Comparison of ENCODE assay signal across 8 cellular contexts in genomic region chrX:111511477-111511876, GRCh38. TPM values are rescaled to one million over a fixed set of nuclear protein-coding genes. Genes with fewer than 3 reads are reported as not detected.
DNase-seq lines count a peak whose midpoint lies in the region; ATAC-seq and TF ChIP-seq lines count a peak whose summit lies in the region.

Gene SERTM2 (plus strand): TSS chrX:111511645. CDS start chrX:111518858, 7,213 bp downstream.

- H3K4me3 Mint-ChIP-seq in mesothelial cell of epicardium: peak within 1 kb of the TSS; percentile 44

- H3K4me1 Mint-ChIP-seq in mesothelial cell of epicardium: peaks cover 41% of the 10 kb centered on the region

- DNase-seq in mesothelial cell of epicardium (ENCODE audit: low spot score in 2 of 2, unreplicated experiment in 2 of 2) (no peak), T1000 (lab: John Stamatoyannopoulos, UW) (no peak), COR-L47 (lab: John Stamatoyannopoulos, UW) (no peak), SHP77 treated with DMSO at 0.1 percent for 48 hours (lab: John Stamatoyannopoulos, UW) (no peak), T-helper 9 cell (no peak)

- TF ChIP-seq CTCF in mesothelial cell of epicardium (IDR thresholded peaks at IDR 0.05; ENCODE audit: unreplicated experiment): no peak

- H3K9me3 Mint-ChIP-seq in mesothelial cell of epicardium: peaks cover 3% of the 10 kb centered on the region

- peak within 1 kb of the TSS; percentile 44 for H3K27ac Mint-ChIP-seq in mesothelial cell of epicardium

- H3K36me3 Mint-ChIP-seq in mesothelial cell of epicardium: no peaks in the 10 kb centered on the region

- ATAC-seq in GM19351 (IDR thresholded peaks at IDR 0.05; ENCODE audit: unreplicated experiment) (peak; percentile 95), HG02981 (IDR thresholded peaks at IDR 0.05; ENCODE audit: unreplicated experiment) (peak; percentile 79), SK-N-SH treated with all-trans-retinoic acid at 6 μM for 48 hours (peak; percentile 40; the same call in 2 of the 3 replicates)

- no peaks in the 10 kb centered on the region for H3K27me3 Mint-ChIP-seq in mesothelial cell of epicardium (ENCODE audit: low read depth)

TF ChIP-seq in SK-N-SH treated with all-trans-retinoic acid at 6 μM for 48 hours, 23 proteins besides CTCF, POLR2A, EP300 and RAD21:
- TF ChIP-seq ESRRG (CRISPR knock-in tag; IDR thresholded peaks at IDR 0.05) (no peak), ISL1 (CRISPR knock-in tag; IDR thresholded peaks at IDR 0.05) (no peak), SNAI2 (CRISPR knock-in tag; IDR thresholded peaks at IDR 0.05) (no peak), ZNF565 (CRISPR knock-in tag; conservative IDR thresholded peaks at IDR 0.05; ENCODE audit: low read depth) (no peak), GLIS3 (CRISPR knock-in tag; IDR thresholded peaks at IDR 0.05) (no peak), TCF4 (CRISPR knock-in tag; IDR thresholded peaks at IDR 0.05; ENCODE audit: borderline replicate concordance) (no peak), TOX (CRISPR knock-in tag; IDR thresholded peaks at IDR 0.05; ENCODE audit: borderline replicate concordance) (no peak), TSHZ2 (CRISPR knock-in tag; IDR thresholded peaks at IDR 0.05) (no peak), ZFP3 (CRISPR knock-in tag; IDR thresholded peaks at IDR 0.05) (no peak), BACH2 (CRISPR knock-in tag; IDR thresholded peaks at IDR 0.05; ENCODE audit: borderline replicate concordance) (no peak), ZNF70 (CRISPR knock-in tag; IDR thresholded peaks at IDR 0.05) (no peak)
- TF ChIP-seq, protein P1, sequence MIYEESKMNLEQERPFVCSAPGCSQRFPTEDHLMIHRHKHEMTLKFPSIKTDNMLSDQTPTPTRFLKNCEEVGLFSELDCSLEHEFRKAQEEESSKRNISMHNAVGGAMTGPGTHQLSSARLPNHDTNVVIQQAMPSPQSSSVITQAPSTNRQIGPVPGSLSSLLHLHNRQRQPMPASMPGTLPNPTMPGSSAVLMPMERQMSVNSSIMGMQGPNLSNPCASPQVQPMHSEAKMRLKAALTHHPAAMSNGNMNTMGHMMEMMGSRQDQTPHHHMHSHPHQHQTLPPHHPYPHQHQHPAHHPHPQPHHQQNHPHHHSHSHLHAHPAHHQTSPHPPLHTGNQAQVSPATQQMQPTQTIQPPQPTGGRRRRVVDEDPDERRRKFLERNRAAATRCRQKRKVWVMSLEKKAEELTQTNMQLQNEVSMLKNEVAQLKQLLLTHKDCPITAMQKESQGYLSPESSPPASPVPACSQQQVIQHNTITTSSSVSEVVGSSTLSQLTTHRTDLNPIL (CRISPR knock-in tag; IDR thresholded peaks at IDR 0.05; ENCODE audit: low read depth): no peak

RNA-seq across cellular contexts. Expression of gene SERTM2, which starts in this region (rescaled TPM):
- 3.6 to 3.8 TPM (median 3.7 TPM) in 3 replicates for total RNA-seq in mesothelial cell of epicardium

Comparison
In these comparisons a context has a peak if more than half of its experiments do, and no peak if none do; other contexts are left out.
1. ATAC-seq: peak in every context shown above with its lines; median percentile 95 in GM19351; 79 in HG02981; 40 in SK-N-SH treated with all-trans-retinoic acid at 6 μM for 48 hours.